ENCODE assay signal across 1 cellular context in genomic region chr7:90625562-90625961, GRCh38.
TF ChIP-seq lines count a peak whose summit lies in the region.

No MANE protein-coding gene starts in this region.

TF ChIP-seq in IMR-90, 13 proteins besides CTCF, POLR2A, EP300 and RAD21 (continued from another document):
- no peak for TF ChIP-seq CHD1 (IDR thresholded peaks at IDR 0.05; ENCODE audit: low read depth, low read length)
- TF ChIP-seq SMC3 (IDR thresholded peaks at IDR 0.05; ENCODE audit: low read depth, low read length), result no peak
- no peak for TF ChIP-seq RCOR1 (IDR thresholded peaks at IDR 0.05; ENCODE audit: insufficient replicate concordance, low read length)
